In genomic region chr11:118913411-118914125, GRCh38 we compare ENCODE assay signal across 2 cellular contexts.
TF ChIP-seq lines count a peak whose summit lies in the region.

No MANE protein-coding gene starts in this region.

TF ChIP-seq in GM23338, 12 proteins besides CTCF, POLR2A, EP300 and RAD21 (continued from another document):
- TF ChIP-seq REST (IDR thresholded peaks at IDR 0.05; ENCODE audit: unreplicated experiment) (no peak), ZNF331 (CRISPR knock-in tag; IDR thresholded peaks at IDR 0.05; ENCODE audit: low read depth) (no peak), POLR2AphosphoS5 (IDR thresholded peaks at IDR 0.05; ENCODE audit: low read depth) (no peak), STAT1 (IDR thresholded peaks at IDR 0.05; ENCODE audit: unreplicated experiment) (no peak), CREB1 (CRISPR knock-in tag; IDR thresholded peaks at IDR 0.05; ENCODE audit: low read depth) (no peak), ZNF462 (CRISPR knock-in tag; IDR thresholded peaks at IDR 0.05) (no peak), ZNF114 (CRISPR knock-in tag; IDR thresholded peaks at IDR 0.05) (no peak), NANOG (IDR thresholded peaks at IDR 0.05; ENCODE audit: borderline replicate concordance) (no peak), JUNB (IDR thresholded peaks at IDR 0.05; ENCODE audit: unreplicated experiment) (no peak)

TF ChIP-seq in WTC11, 78 proteins besides CTCF, POLR2A, EP300 and RAD21 (continued from another document):
- TF ChIP-seq NR2C2 (CRISPR knock-in tag; IDR thresholded peaks at IDR 0.05) (no peak), FOXP1 (CRISPR knock-in tag; IDR thresholded peaks at IDR 0.05; ENCODE audit: borderline replicate concordance) (no peak), USF1 (CRISPR knock-in tag; IDR thresholded peaks at IDR 0.05) (no peak), NR3C1 (CRISPR knock-in tag; conservative IDR thresholded peaks at IDR 0.05; ENCODE audit: low read depth) (no peak), GTF2I (CRISPR knock-in tag; conservative IDR thresholded peaks at IDR 0.05) (no peak), FOXK1 (CRISPR knock-in tag; IDR thresholded peaks at IDR 0.05) (no peak), ATF3 (CRISPR knock-in tag; conservative IDR thresholded peaks at IDR 0.05) (no peak)
